In genomic region chr14:89351958-89352404, GRCh38 we compare ENCODE assay signal across 8 cellular contexts.
DNase-seq lines count a peak whose midpoint lies in the region; ATAC-seq and TF ChIP-seq lines count a peak whose summit lies in the region.

No MANE protein-coding gene starts in this region.

- no peak for TF ChIP-seq CTCF in activated CD8-positive, alpha-beta T cell treated with anti-CD3 and anti-CD28 coated beads for 36 hours (IDR thresholded peaks at IDR 0.05)
- no peak for TF ChIP-seq CTCF in foreskin keratinocyte (conservative IDR thresholded peaks at IDR 0.05)

- H3K27me3 Mint-ChIP-seq in activated CD8-positive, alpha-beta memory T cell treated with anti-CD3 and anti-CD28 coated beads, Interleukin-2, amount 10 ng/mL, durations not matched to agents 7 days and 5 days: no peaks in the 10 kb centered on the region
- H3K27me3 Mint-ChIP-seq in activated CD8-positive, alpha-beta T cell treated with anti-CD3 and anti-CD28 coated beads for 36 hours: no peaks in the 10 kb centered on the region

- peaks cover 37% of the 10 kb centered on the region for H3K36me3 Mint-ChIP-seq in activated CD8-positive, alpha-beta memory T cell treated with anti-CD3 and anti-CD28 coated beads, Interleukin-2, amount 10 ng/mL, durations not matched to agents 7 days and 5 days
- H3K36me3 Mint-ChIP-seq in activated CD8-positive, alpha-beta T cell treated with anti-CD3 and anti-CD28 coated beads for 36 hours (ENCODE audit: low read depth): peaks cover 47% of the 10 kb centered on the region

- no peaks in the 10 kb centered on the region for H3K9me3 ChIP-seq in stomach smooth muscle (ENCODE audit: control insufficient read depth in 2 of 2, low read length in 2 of 2)

- POLR2A ChIA-PET in activated CD8-positive, alpha-beta T cell treated with anti-CD3 and anti-CD28 coated beads for 36 hours (lab: Charles Lee): interaction anchor here (0.6 kb wide), 1 partner anchor 292 kb away, joined by 3 read pairs; no protein-coding TSS in a partner anchor

- H3K4me1 ChIP-seq in stomach smooth muscle (ENCODE audit: control insufficient read depth, insufficient read depth, low read length) (peaks cover 27% of the 10 kb centered on the region), foreskin keratinocyte (no peaks in the 10 kb centered on the region)

- ATAC-seq in activated CD8-positive, alpha-beta memory T cell treated with anti-CD3 and anti-CD28 coated beads, Interleukin-2, amount 10 ng/mL, durations not matched to agents 7 days and 5 days: peak; percentile 15
- ATAC-seq in activated CD8-positive, alpha-beta T cell treated with anti-CD3 and anti-CD28 coated beads for 36 hours: no peak
- peak; percentile 71 for ATAC-seq in left lobe of liver
- no peak for ATAC-seq in foreskin keratinocyte

- H3K9ac ChIP-seq in stomach smooth muscle (ENCODE audit: low read length in 2 of 2): peak overlapping the region in 1 of 2 donors; percentile 3

- intact Hi-C loops in activated CD8-positive, alpha-beta T cell treated with anti-CD3 and anti-CD28 coated beads for 36 hours (cut with micrococcal nuclease): no loop called here

- H3K4me3 ChIP-seq in stomach smooth muscle (ENCODE audit: low read length in 2 of 2): peak overlapping the region in 1 of 2 donors; percentile 30

- peak overlapping the region; percentile 90 for H3K27ac Mint-ChIP-seq in activated CD8-positive, alpha-beta memory T cell treated with anti-CD3 and anti-CD28 coated beads, Interleukin-2, amount 10 ng/mL, durations not matched to agents 7 days and 5 days
- H3K27ac Mint-ChIP-seq in activated CD8-positive, alpha-beta T cell treated with anti-CD3 and anti-CD28 coated beads for 36 hours: peak overlapping the region; percentile 97

- peak overlapping the region; percentile 68 for H3K27ac ChIP-seq in stomach smooth muscle (ENCODE audit: low read length)
- no peak overlapping the region for H3K27ac ChIP-seq in foreskin keratinocyte

- no peak for DNase-seq in activated CD8-positive, alpha-beta memory T cell treated with anti-CD3 and anti-CD28 coated beads, Interleukin-2, amount 10 ng/mL, durations not matched to agents 7 days and 5 days
- no peak for DNase-seq in activated CD8-positive, alpha-beta memory T cell treated with anti-CD3 and anti-CD28 coated beads, Interleukin-2, amount 50 U/mL, for 4 hours
- no peak for DNase-seq in activated CD8-positive, alpha-beta T cell treated with anti-CD3 and anti-CD28 coated beads for 36 hours
- DNase-seq in left lobe of liver (ENCODE audit: low spot score): peak; percentile 71
- no peak for DNase-seq in foreskin keratinocyte
- no peak for DNase-seq in NCI-H1092 treated with DMSO at 0.1 percent for 48 hours (lab: John Stamatoyannopoulos, UW)
- no peak for DNase-seq in NAMALWA (ENCODE audit: low spot score)

- H3K27me3 ChIP-seq in stomach smooth muscle (ENCODE audit: control insufficient read depth in 1 of 2, insufficient read depth in 2 of 2, low read length in 2 of 2): no peaks in the 10 kb centered on the region
- no peaks in the 10 kb centered on the region for H3K27me3 ChIP-seq in foreskin keratinocyte

- peaks cover 0 to 6% of the 10 kb centered on the region in 2 donors for H3K36me3 ChIP-seq in stomach smooth muscle (ENCODE audit: control insufficient read depth in 2 of 2, insufficient read depth in 2 of 2, low read length in 2 of 2)

- H3K9me3 Mint-ChIP-seq in activated CD8-positive, alpha-beta memory T cell treated with anti-CD3 and anti-CD28 coated beads, Interleukin-2, amount 10 ng/mL, durations not matched to agents 7 days and 5 days (ENCODE audit: low read depth): no peaks in the 10 kb centered on the region
- no peaks in the 10 kb centered on the region for H3K9me3 Mint-ChIP-seq in activated CD8-positive, alpha-beta T cell treated with anti-CD3 and anti-CD28 coated beads for 36 hours

- CTCF ChIA-PET in activated CD8-positive, alpha-beta memory T cell treated with anti-CD3 and anti-CD28 coated beads, Interleukin-2, amount 10 ng/mL, durations not matched to agents 7 days and 5 days (lab: Charles Lee): interaction anchor here (1.1 to 1.2 kb wide), 2 partner anchors 251 to 587 kb away, joined by 3 read pairs; no protein-coding TSS in a partner anchor
- CTCF ChIA-PET in activated CD8-positive, alpha-beta T cell treated with anti-CD3 and anti-CD28 coated beads for 36 hours (lab: Charles Lee): interaction anchor here (1.0 to 1.3 kb wide), 2 partner anchors 9 to 12 kb away, joined by 3 to 4 read pairs; no protein-coding TSS in a partner anchor

- peak overlapping the region; percentile 15 for H3K4me3 Mint-ChIP-seq in activated CD8-positive, alpha-beta memory T cell treated with anti-CD3 and anti-CD28 coated beads, Interleukin-2, amount 10 ng/mL, durations not matched to agents 7 days and 5 days
- H3K4me3 Mint-ChIP-seq in activated CD8-positive, alpha-beta T cell treated with anti-CD3 and anti-CD28 coated beads for 36 hours: peak overlapping the region; percentile 74

- peaks cover 48% of the 10 kb centered on the region for H3K4me1 Mint-ChIP-seq in activated CD8-positive, alpha-beta memory T cell treated with anti-CD3 and anti-CD28 coated beads, Interleukin-2, amount 10 ng/mL, durations not matched to agents 7 days and 5 days
- H3K4me1 Mint-ChIP-seq in activated CD8-positive, alpha-beta T cell treated with anti-CD3 and anti-CD28 coated beads for 36 hours (ENCODE audit: low read depth): peaks cover 68% of the 10 kb centered on the region

Comparison
In these comparisons a context has a peak if more than half of its experiments do, and no peak if none do; other contexts are left out.
1. ATAC-seq: peak in activated CD8-positive, alpha-beta memory T cell treated with anti-CD3 and anti-CD28 coated beads, Interleukin-2, amount 10 ng/mL, durations not matched to agents 7 days and 5 days (single experiment) and left lobe of liver (single experiment); none in activated CD8-positive, alpha-beta T cell treated with anti-CD3 and anti-CD28 coated beads for 36 hours (single experiment) and foreskin keratinocyte (single experiment).